35 cellular contexts compared by ENCODE assay signal in genomic region chr1:53431244-53431643, GRCh38. TPM values are rescaled to one million over a fixed set of nuclear protein-coding genes. Genes with fewer than 3 reads are reported as not detected.
"Had no signal": no experiment of that assay in that cellular context is flagged by ENCODE, and none has a peak within 500 bp of the region (broad histone marks: within the 10 kb centered on the region; RNA-seq: fewer than 3 reads in every experiment).

No MANE protein-coding gene starts in this region.

- H3K9me3 Mint-ChIP-seq: activated CD4-positive, alpha-beta memory T cell treated with anti-CD3 and anti-CD28 coated beads, Interleukin-2, amount 10 ng/mL, durations not matched to agents 7 days and 5 days; activated CD4-positive, alpha-beta T cell treated with anti-CD3 and anti-CD28 coated beads, Interleukin-2, amount 10 ng/mL, durations not matched to agents 7 days and 5 days; activated naive CD4-positive, alpha-beta T cell treated with anti-CD3 and anti-CD28 coated beads, Interleukin-2, amount 50 U/mL, for 24 hours; activated naive CD8-positive, alpha-beta T cell treated with anti-CD3 and anti-CD28 coated beads, Interleukin-2, amount 50 U/mL, for 24 hours; activated T-cell treated with anti-CD3 and anti-CD28 coated beads, Interleukin-2, amount 50 U/mL, for 4 hours; activated T-helper 17 cell treated with anti-CD3 and anti-CD28 coated beads, Interleukin-2, amount 50 U/mL, for 72 hours; effector memory CD8-positive, alpha-beta T cell had no signal

- DNase-seq: activated CD4-positive, alpha-beta memory T cell treated with anti-CD3 and anti-CD28 coated beads, Interleukin-2, amount 10 ng/mL, durations not matched to agents 7 days and 5 days; activated CD4-positive, alpha-beta T cell treated with anti-CD3 and anti-CD28 coated beads, Interleukin-2, amount 10 ng/mL, durations not matched to agents 7 days and 5 days; activated CD4-positive, CD25-positive, alpha-beta regulatory T cell treated with anti-CD3 and anti-CD28 coated beads, Interleukin-2, amount 50 U/mL, for 72 hours; activated CD8-positive, alpha-beta memory T cell treated with anti-CD3 and anti-CD28 coated beads, Interleukin-2, amount 50 U/mL, for 48 hours; activated naive CD8-positive, alpha-beta T cell treated with anti-CD3 and anti-CD28 coated beads, Interleukin-2, amount 50 U/mL, for 24 hours; activated T-cell treated with anti-CD3 and anti-CD28 coated beads, Interleukin-2, amount 50 U/mL, for 4 hours; amygdala; caudate nucleus; cortex of kidney; effector memory CD8-positive, alpha-beta T cell; foreskin fibroblast; head of caudate nucleus; hypothalamus; islet precursor cell; left cardiac atrium; left ventricle myocardium superior; right lobe of liver; stimulated activated CD4-positive, alpha-beta T cell treated with anti-CD3 and anti-CD28 coated beads, Interleukin-2, amount 100 ng/mL, for 48 hours; stimulated activated naive CD4-positive, alpha-beta T cell treated with Interleukin-2 at 50 U/mL for 16 hours; T1000; WERI-Rb-1 had no signal

- H3K4me1 ChIP-seq: right lobe of liver, tibial nerve had no signal

- H3K27ac Mint-ChIP-seq: activated CD4-positive, alpha-beta memory T cell treated with anti-CD3 and anti-CD28 coated beads, Interleukin-2, amount 10 ng/mL, durations not matched to agents 7 days and 5 days; activated CD4-positive, alpha-beta T cell treated with anti-CD3 and anti-CD28 coated beads, Interleukin-2, amount 10 ng/mL, durations not matched to agents 7 days and 5 days; activated naive CD4-positive, alpha-beta T cell treated with anti-CD3 and anti-CD28 coated beads, Interleukin-2, amount 50 U/mL, for 24 hours; activated naive CD8-positive, alpha-beta T cell treated with anti-CD3 and anti-CD28 coated beads, Interleukin-2, amount 50 U/mL, for 24 hours; activated T-helper 17 cell treated with anti-CD3 and anti-CD28 coated beads, Interleukin-2, amount 50 U/mL, for 72 hours; nephron; T-helper 1 cell treated with Interleukin-12 subunit alpha and Interleukin-12 subunit beta and Interleukin-4 antibody, amounts not matched to agents 30 μg/mL and 1 μg/mL, for 36 hours had no signal

- H3K36me3 Mint-ChIP-seq: activated naive CD4-positive, alpha-beta T cell treated with anti-CD3 and anti-CD28 coated beads, Interleukin-2, amount 50 U/mL, for 24 hours had no signal

- H3K27me3 ChIP-seq: right lobe of liver, tibial nerve had no signal

- H3K4me1 Mint-ChIP-seq: activated T-helper 17 cell treated with anti-CD3 and anti-CD28 coated beads, Interleukin-2, amount 50 U/mL, for 72 hours; nephron had no signal

- ATAC-seq: activated T-cell treated with anti-CD3 and anti-CD28 coated beads, Interleukin-2, amount 50 U/mL, for 4 hours; activated T-helper 17 cell treated with anti-CD3 and anti-CD28 coated beads, Interleukin-2, amount 50 U/mL, for 72 hours; effector memory CD8-positive, alpha-beta T cell; esophagus mucosa; left cardiac atrium; left ventricle myocardium superior; right lobe of liver had no signal

- H3K9me3 ChIP-seq: right lobe of liver, tibial nerve had no signal

- H3K4me3 Mint-ChIP-seq: activated CD4-positive, alpha-beta memory T cell treated with anti-CD3 and anti-CD28 coated beads, Interleukin-2, amount 10 ng/mL, durations not matched to agents 7 days and 5 days; activated CD4-positive, alpha-beta T cell treated with anti-CD3 and anti-CD28 coated beads, Interleukin-2, amount 10 ng/mL, durations not matched to agents 7 days and 5 days; activated naive CD4-positive, alpha-beta T cell treated with anti-CD3 and anti-CD28 coated beads, Interleukin-2, amount 50 U/mL, for 24 hours; activated naive CD8-positive, alpha-beta T cell treated with anti-CD3 and anti-CD28 coated beads, Interleukin-2, amount 50 U/mL, for 24 hours; activated T-cell treated with anti-CD3 and anti-CD28 coated beads, Interleukin-2, amount 50 U/mL, for 4 hours; activated T-helper 17 cell treated with anti-CD3 and anti-CD28 coated beads, Interleukin-2, amount 50 U/mL, for 72 hours; effector memory CD8-positive, alpha-beta T cell; nephron; T-helper 1 cell treated with Interleukin-12 subunit alpha and Interleukin-12 subunit beta and Interleukin-4 antibody, amounts not matched to agents 30 μg/mL and 1 μg/mL, for 36 hours had no signal

- H3K4me3 ChIP-seq: right lobe of liver, tibial nerve had no signal

- H3K27ac ChIP-seq: right lobe of liver, tibial nerve, WERI-Rb-1 had no signal

- H3K36me3 ChIP-seq: right lobe of liver, tibial nerve, WERI-Rb-1 had no signal

RNA-seq across cellular contexts. Expression of gene DMRTB1, which starts 28.0 kb away (rescaled TPM):
- total RNA-seq: activated CD4-positive, alpha-beta memory T cell treated with anti-CD3 and anti-CD28 coated beads, Interleukin-2, amount 10 ng/mL, durations not matched to agents 7 days and 5 days; activated T-cell treated with anti-CD3 and anti-CD28 coated beads, Interleukin-2, amount 50 U/mL, for 4 hours; activated T-helper 17 cell treated with anti-CD3 and anti-CD28 coated beads, Interleukin-2, amount 50 U/mL, for 72 hours; chondrocyte; esophagus mucosa; left cardiac atrium; left ventricle myocardium superior; lung microvascular endothelial cell; mucosa of gallbladder; osteocyte; posterior vena cava; right lobe of liver; skeletal muscle tissue; temporal lobe; tibial nerve; ureter had no signal
